ENCODE assay signal across 21 cellular contexts in the genomic region with DNA sequence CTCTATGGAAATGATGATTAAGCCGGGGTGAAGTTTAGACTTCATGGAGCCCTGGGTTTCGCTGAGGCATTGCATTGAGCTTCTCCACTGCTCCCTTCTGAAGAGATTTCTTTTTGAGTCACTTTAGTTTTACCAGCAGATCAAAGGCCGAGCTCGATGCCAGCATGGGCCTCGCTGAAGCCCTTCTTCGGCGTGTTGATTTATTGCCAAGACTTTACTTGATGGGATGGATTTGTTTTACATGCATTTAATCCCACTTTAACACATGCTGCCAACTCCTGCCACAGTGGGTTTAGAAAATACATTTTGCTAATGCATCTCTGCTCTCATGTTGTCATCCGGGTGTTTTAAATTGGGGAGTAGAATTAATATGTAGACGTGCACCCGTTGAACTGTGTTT.
DNase-seq lines count a peak whose midpoint lies in the region; ATAC-seq, FAIRE-seq and TF ChIP-seq lines count a peak whose summit lies in the region.
"Had no signal": no experiment of that assay in that cellular context is flagged by ENCODE, and none has a peak within 500 bp of the region (broad histone marks: within the 10 kb centered on the region; RNA-seq: fewer than 3 reads in every experiment).

No MANE protein-coding gene starts in this region.

- H3K36me3 Mint-ChIP-seq in brain: peaks cover 43% of the 10 kb centered on the region

- H3K27me3 Mint-ChIP-seq in brain: peaks cover 3% of the 10 kb centered on the region
- H3K27me3 Mint-ChIP-seq: CD4-positive, CD25-positive, alpha-beta regulatory T cell had no signal

- no peaks in the 10 kb centered on the region for H3K79me2 ChIP-seq in neural cell (replicated peaks; ENCODE audit: insufficient read depth, low read length)

- DNase-seq in DMS79 (lab: John Stamatoyannopoulos, UW) (peak; percentile 86), NCI-H524 (lab: John Stamatoyannopoulos, UW) (peak; percentile 89 to 97), H7 (no peak), NCI-H2227 (lab: John Stamatoyannopoulos, UW; ENCODE audit: unreplicated experiment) (no peak), urothelium cell line (ENCODE audit: low spot score) (no peak)
- DNase-seq: CD4-positive, CD25-positive, alpha-beta regulatory T cell; DMS 273 treated with DMSO at 0.1 percent for 48 hours; GDM1; KG1; NCI-H1105; NCI-H2029 treated with DMSO at 0.1 percent for 48 hours; NCI-H2171 treated with DMSO at 0.1 percent for 48 hours; NCI-H446; NK-92 treated with Interleukin-12 subunit alpha and Interleukin-12 subunit beta, amount 100 ng/mL, for 24 hours; SJCRH30 had no signal

- TF ChIP-seq CTCF in brain (conservative IDR thresholded peaks at IDR 0.05) (no peak), neural cell (IDR thresholded peaks at IDR 0.05; ENCODE audit: poor library complexity, severe bottlenecking) (no peak)

- no peak for TF ChIP-seq EP300 in neural cell (conservative IDR thresholded peaks at IDR 0.05; ENCODE audit: poor library complexity, severe bottlenecking)

- H3K27ac Mint-ChIP-seq in brain: peak overlapping the region in 4 of 5 experiments; percentile 19 to 92 (median 64)
- H3K27ac Mint-ChIP-seq: CD4-positive, CD25-positive, alpha-beta regulatory T cell had no signal

- H3K4me1 Mint-ChIP-seq in brain: peaks cover 72% of the 10 kb centered on the region

- H3K27me3 ChIP-seq in neural cell (ENCODE audit: insufficient read depth, low read depth, low read length): no peaks in the 10 kb centered on the region
- no peaks in the 10 kb centered on the region for H3K27me3 ChIP-seq in H7 (ENCODE audit: control insufficient read depth, insufficient read depth, low read length)
- H3K27me3 ChIP-seq: SJCRH30 had no signal

- no peak overlapping the region for H2AFZ ChIP-seq in neural cell (ENCODE audit: low read depth, low read length)

- H3K9me2 ChIP-seq in neural cell (ENCODE audit: insufficient read depth, low read length): no peaks in the 10 kb centered on the region

- H3K9me3 ChIP-seq in neural cell (ENCODE audit: low read length): no peaks in the 10 kb centered on the region
- H3K9me3 ChIP-seq: SJCRH30 had no signal

- no peak overlapping the region for H3K4me2 ChIP-seq in neural cell (ENCODE audit: low read length)

- H3K4me3 ChIP-seq in neural cell (ENCODE audit: low read length) (no peak overlapping the region), H7 (ENCODE audit: insufficient read depth, low read depth, low read length) (no peak overlapping the region)
- H3K4me3 ChIP-seq: SJCRH30 had no signal

- no peak for ATAC-seq in GM18505 (IDR thresholded peaks at IDR 0.05; ENCODE audit: unreplicated experiment)
- ATAC-seq: Panc1 had no signal

- no peak for TF ChIP-seq POLR2A in GM18505 (IDR thresholded peaks at IDR 0.05; ENCODE audit: borderline replicate concordance, extremely low read depth, insufficient read depth, insufficient read length)

- TF ChIP-seq RAD21 in neural cell (conservative IDR thresholded peaks at IDR 0.05): no peak

- H4K20me1 ChIP-seq in neural cell (ENCODE audit: insufficient read depth): no peaks in the 10 kb centered on the region

- H3K9ac ChIP-seq in neural cell (ENCODE audit: low read length): peak overlapping the region; percentile 25

- peak overlapping the region in 4 of 5 experiments; percentile 0 to 26 (median 15) for H3K4me3 Mint-ChIP-seq in brain
- H3K4me3 Mint-ChIP-seq: CD4-positive, CD25-positive, alpha-beta regulatory T cell had no signal

- H3K27ac ChIP-seq in neural cell (ENCODE audit: low read length): peak overlapping the region; percentile 35
- H3K27ac ChIP-seq: SJCRH30 had no signal

- no peak for FAIRE-seq in urothelium cell line (lab: Jason Lieb, UNC)
- FAIRE-seq: H1, HTR-8/SVneo had no signal

- H3K36me3 ChIP-seq in neural cell (ENCODE audit: insufficient read depth, low read length): peaks cover 5% of the 10 kb centered on the region
- H3K36me3 ChIP-seq in H7 (replicated peaks; ENCODE audit: control insufficient read depth, insufficient read depth, low read length): peaks cover 3% of the 10 kb centered on the region

- H3F3A ChIP-seq in neural cell (ENCODE audit: insufficient read depth, low read length, poor library complexity, severe bottlenecking): peaks cover 5% of the 10 kb centered on the region

- H3K9me3 Mint-ChIP-seq in brain: no peaks in the 10 kb centered on the region
- H3K9me3 Mint-ChIP-seq: CD4-positive, CD25-positive, alpha-beta regulatory T cell had no signal

TF ChIP-seq in neural cell, 6 proteins besides CTCF, POLR2A, EP300 and RAD21:
- no peak for TF ChIP-seq EZH2 (IDR thresholded peaks at IDR 0.05; ENCODE audit: borderline replicate concordance, insufficient read depth, low read length, poor library complexity, severe bottlenecking)
- no peak for TF ChIP-seq SMC3 (conservative IDR thresholded peaks at IDR 0.05; ENCODE audit: poor library complexity)
- TF ChIP-seq, protein P1, sequence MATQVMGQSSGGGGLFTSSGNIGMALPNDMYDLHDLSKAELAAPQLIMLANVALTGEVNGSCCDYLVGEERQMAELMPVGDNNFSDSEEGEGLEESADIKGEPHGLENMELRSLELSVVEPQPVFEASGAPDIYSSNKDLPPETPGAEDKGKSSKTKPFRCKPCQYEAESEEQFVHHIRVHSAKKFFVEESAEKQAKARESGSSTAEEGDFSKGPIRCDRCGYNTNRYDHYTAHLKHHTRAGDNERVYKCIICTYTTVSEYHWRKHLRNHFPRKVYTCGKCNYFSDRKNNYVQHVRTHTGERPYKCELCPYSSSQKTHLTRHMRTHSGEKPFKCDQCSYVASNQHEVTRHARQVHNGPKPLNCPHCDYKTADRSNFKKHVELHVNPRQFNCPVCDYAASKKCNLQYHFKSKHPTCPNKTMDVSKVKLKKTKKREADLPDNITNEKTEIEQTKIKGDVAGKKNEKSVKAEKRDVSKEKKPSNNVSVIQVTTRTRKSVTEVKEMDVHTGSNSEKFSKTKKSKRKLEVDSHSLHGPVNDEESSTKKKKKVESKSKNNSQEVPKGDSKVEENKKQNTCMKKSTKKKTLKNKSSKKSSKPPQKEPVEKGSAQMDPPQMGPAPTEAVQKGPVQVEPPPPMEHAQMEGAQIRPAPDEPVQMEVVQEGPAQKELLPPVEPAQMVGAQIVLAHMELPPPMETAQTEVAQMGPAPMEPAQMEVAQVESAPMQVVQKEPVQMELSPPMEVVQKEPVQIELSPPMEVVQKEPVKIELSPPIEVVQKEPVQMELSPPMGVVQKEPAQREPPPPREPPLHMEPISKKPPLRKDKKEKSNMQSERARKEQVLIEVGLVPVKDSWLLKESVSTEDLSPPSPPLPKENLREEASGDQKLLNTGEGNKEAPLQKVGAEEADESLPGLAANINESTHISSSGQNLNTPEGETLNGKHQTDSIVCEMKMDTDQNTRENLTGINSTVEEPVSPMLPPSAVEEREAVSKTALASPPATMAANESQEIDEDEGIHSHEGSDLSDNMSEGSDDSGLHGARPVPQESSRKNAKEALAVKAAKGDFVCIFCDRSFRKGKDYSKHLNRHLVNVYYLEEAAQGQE (IDR thresholded peaks at IDR 0.05; ENCODE audit: borderline replicate concordance): no peak
- no peak for TF ChIP-seq POLR2AphosphoS5 (IDR thresholded peaks at IDR 0.05)
- TF ChIP-seq MXI1 (conservative IDR thresholded peaks at IDR 0.05; ENCODE audit: poor library complexity, severe bottlenecking): no peak
- no peak for TF ChIP-seq TAF1 (IDR thresholded peaks at IDR 0.05; ENCODE audit: low read depth)

Comparison
In these comparisons a context has a peak if more than half of its experiments do, and no peak if none do; other contexts are left out.
1. DNase-seq: peak in DMS79 (single experiment) and NCI-H524 (2 of 2); none in H7 (single experiment), NCI-H2227 (single experiment) and urothelium cell line (single experiment).